ENCODE assay signal across 1 cellular context in the genomic region with DNA sequence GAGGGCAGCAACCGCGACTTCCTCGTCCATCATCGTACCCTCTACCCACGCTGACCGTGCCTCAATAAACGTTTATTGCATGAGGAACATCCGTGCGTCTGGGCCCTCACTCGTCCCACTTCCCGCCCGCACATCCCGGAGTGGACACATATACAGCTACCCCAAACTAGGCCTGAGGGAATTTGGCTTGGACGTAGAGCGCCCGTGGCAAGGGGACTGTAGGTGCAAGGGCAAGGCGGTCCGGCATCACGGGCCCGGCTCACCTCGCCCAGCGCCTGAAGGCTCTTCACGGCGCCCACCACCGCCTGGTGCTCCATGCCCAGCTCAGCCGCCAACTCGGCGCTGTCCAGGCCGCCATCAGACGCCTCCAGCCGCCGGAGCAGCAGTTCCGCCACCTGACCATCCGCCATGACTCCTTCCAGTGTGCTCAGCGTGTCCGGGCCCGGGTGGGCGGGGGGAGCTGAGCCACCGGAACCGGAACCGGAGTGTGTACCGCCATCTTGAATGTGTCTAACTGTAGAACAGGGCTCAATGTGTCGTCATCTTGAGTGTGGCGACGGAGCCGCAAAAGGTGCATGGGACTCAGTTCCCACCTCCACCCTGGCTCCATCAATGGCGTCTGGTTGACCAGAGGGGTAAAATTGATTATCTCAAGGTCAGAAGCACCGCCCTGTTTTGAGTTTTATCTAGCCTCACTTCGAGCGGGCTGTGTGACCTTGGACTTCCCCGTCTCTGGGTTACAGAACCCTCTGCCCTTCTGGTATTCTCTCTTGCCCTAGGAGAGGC.
TF ChIP-seq lines count a peak whose summit lies in the region.

FARSA (minus strand) TSS at position 425 of the 786 bp plus-strand sequence; CDS start at position 410, 15 bp downstream.

TF ChIP-seq in HEK293, 187 proteins besides CTCF, POLR2A, EP300 and RAD21 (continued from another document and continues in another):
- TF ChIP-seq ZBTB11 (tag by site-specific recombination; conservative IDR thresholded peaks at IDR 0.05; ENCODE audit: low read depth) = peak; percentile 92
- no peak for TF ChIP-seq GLI2 (tag by site-specific recombination; IDR thresholded peaks at IDR 0.05; ENCODE audit: borderline replicate concordance, low read depth)
- TF ChIP-seq REST (tag by site-specific recombination; IDR thresholded peaks at IDR 0.05) = peak; percentile 92
- no peak; the same call in 1 of the 2 replicates for TF ChIP-seq ZBTB21 (tag by site-specific recombination; IDR thresholded peaks at IDR 0.05)
- no peak for TF ChIP-seq PRDM1 (tag by site-specific recombination; IDR thresholded peaks at IDR 0.05)
- TF ChIP-seq ZBTB1 (tag by site-specific recombination; IDR thresholded peaks at IDR 0.05) = no peak
- peak; percentile 75; the same call in 1 of the 2 replicates for TF ChIP-seq ZNF660 (tag by site-specific recombination; IDR thresholded peaks at IDR 0.05)
- no peak for TF ChIP-seq ZNF292 (tag by site-specific recombination; IDR thresholded peaks at IDR 0.05; ENCODE audit: borderline replicate concordance, low read depth)
- TF ChIP-seq, protein P1, sequence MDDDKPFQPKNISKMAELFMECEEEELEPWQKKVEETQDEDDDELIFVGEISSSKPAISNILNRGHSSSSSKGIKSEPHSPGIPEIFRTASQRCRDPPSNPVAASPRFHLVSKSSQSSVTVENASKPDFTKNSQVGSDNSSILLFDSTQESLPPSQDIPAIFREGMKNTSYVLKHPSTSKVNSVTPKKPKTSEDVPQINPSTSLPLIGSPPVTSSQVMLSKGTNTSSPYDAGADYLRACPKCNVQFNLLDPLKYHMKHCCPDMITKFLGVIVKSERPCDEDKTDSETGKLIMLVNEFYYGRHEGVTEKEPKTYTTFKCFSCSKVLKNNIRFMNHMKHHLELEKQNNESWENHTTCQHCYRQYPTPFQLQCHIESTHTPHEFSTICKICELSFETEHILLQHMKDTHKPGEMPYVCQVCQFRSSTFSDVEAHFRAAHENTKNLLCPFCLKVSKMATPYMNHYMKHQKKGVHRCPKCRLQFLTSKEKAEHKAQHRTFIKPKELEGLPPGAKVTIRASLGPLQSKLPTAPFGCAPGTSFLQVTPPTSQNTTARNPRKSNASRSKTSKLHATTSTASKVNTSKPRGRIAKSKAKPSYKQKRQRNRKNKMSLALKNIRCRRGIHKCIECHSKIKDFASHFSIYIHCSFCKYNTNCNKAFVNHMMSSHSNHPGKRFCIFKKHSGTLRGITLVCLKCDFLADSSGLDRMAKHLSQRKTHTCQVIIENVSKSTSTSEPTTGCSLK (tag by site-specific recombination; IDR thresholded peaks at IDR 0.05) = no peak
- TF ChIP-seq ZFP69B (tag by site-specific recombination; IDR thresholded peaks at IDR 0.05) = no peak
- peak; percentile 30; the same call in 1 of the 2 replicates for TF ChIP-seq ZNF843 (tag by site-specific recombination; IDR thresholded peaks at IDR 0.05)
- TF ChIP-seq HOXD13 (CRISPR knock-in tag; IDR thresholded peaks at IDR 0.05; ENCODE audit: borderline replicate concordance) = no peak; the same call in 1 of the 2 replicates
- TF ChIP-seq ZNF792 (tag by site-specific recombination; IDR thresholded peaks at IDR 0.05) = no peak
- TF ChIP-seq ZNF266 (tag by site-specific recombination; IDR thresholded peaks at IDR 0.05; ENCODE audit: low read depth) = no peak
- no peak for TF ChIP-seq ZNF785 (tag by site-specific recombination; IDR thresholded peaks at IDR 0.05)
- no peak for TF ChIP-seq ZNF214 (tag by site-specific recombination; IDR thresholded peaks at IDR 0.05; ENCODE audit: borderline replicate concordance)
- no peak for TF ChIP-seq ZNF596 (tag by site-specific recombination; IDR thresholded peaks at IDR 0.05)
- TF ChIP-seq SCRT2 (tag by site-specific recombination; IDR thresholded peaks at IDR 0.05) = 0 out of 2 replicates have a peak, but pooled peaks have one; percentile 13
- no peak for TF ChIP-seq ZNF677 (tag by site-specific recombination; IDR thresholded peaks at IDR 0.05)
- peak; percentile 60 for TF ChIP-seq ZXDB (tag by site-specific recombination; IDR thresholded peaks at IDR 0.05)
- TF ChIP-seq ZNF132 (tag by site-specific recombination; IDR thresholded peaks at IDR 0.05; ENCODE audit: borderline replicate concordance) = no peak
- no peak for TF ChIP-seq ZNF580 (tag by site-specific recombination; IDR thresholded peaks at IDR 0.05)
- no peak for TF ChIP-seq ZNF704 (tag by site-specific recombination; IDR thresholded peaks at IDR 0.05)
- TF ChIP-seq ZNF302 (tag by site-specific recombination; IDR thresholded peaks at IDR 0.05; ENCODE audit: low read depth) = no peak
- TF ChIP-seq ZSCAN30 (tag by site-specific recombination; IDR thresholded peaks at IDR 0.05) = no peak
- no peak for TF ChIP-seq ZNF16 (tag by site-specific recombination; IDR thresholded peaks at IDR 0.05; ENCODE audit: low read depth)
- TF ChIP-seq, protein P2, sequence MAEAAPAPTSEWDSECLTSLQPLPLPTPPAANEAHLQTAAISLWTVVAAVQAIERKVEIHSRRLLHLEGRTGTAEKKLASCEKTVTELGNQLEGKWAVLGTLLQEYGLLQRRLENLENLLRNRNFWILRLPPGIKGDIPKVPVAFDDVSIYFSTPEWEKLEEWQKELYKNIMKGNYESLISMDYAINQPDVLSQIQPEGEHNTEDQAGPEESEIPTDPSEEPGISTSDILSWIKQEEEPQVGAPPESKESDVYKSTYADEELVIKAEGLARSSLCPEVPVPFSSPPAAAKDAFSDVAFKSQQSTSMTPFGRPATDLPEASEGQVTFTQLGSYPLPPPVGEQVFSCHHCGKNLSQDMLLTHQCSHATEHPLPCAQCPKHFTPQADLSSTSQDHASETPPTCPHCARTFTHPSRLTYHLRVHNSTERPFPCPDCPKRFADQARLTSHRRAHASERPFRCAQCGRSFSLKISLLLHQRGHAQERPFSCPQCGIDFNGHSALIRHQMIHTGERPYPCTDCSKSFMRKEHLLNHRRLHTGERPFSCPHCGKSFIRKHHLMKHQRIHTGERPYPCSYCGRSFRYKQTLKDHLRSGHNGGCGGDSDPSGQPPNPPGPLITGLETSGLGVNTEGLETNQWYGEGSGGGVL (tag by site-specific recombination; IDR thresholded peaks at IDR 0.05) = no peak
- TF ChIP-seq ZNF423 (tag by site-specific recombination; IDR thresholded peaks at IDR 0.05) = no peak
- peak; percentile 67 for TF ChIP-seq KLF16 (tag by site-specific recombination; IDR thresholded peaks at IDR 0.05)
- TF ChIP-seq BCL11B (tag by site-specific recombination; IDR thresholded peaks at IDR 0.05; ENCODE audit: low read depth) = no peak
- TF ChIP-seq ZNF560 (tag by site-specific recombination; IDR thresholded peaks at IDR 0.05; ENCODE audit: borderline replicate concordance) = no peak
- TF ChIP-seq, protein P3, sequence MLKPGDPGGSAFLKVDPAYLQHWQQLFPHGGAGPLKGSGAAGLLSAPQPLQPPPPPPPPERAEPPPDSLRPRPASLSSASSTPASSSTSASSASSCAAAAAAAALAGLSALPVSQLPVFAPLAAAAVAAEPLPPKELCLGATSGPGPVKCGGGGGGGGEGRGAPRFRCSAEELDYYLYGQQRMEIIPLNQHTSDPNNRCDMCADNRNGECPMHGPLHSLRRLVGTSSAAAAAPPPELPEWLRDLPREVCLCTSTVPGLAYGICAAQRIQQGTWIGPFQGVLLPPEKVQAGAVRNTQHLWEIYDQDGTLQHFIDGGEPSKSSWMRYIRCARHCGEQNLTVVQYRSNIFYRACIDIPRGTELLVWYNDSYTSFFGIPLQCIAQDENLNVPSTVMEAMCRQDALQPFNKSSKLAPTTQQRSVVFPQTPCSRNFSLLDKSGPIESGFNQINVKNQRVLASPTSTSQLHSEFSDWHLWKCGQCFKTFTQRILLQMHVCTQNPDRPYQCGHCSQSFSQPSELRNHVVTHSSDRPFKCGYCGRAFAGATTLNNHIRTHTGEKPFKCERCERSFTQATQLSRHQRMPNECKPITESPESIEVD (tag by site-specific recombination; IDR thresholded peaks at IDR 0.05) = no peak
- no peak for TF ChIP-seq ZNF670 (tag by site-specific recombination; IDR thresholded peaks at IDR 0.05; ENCODE audit: low read depth)
- no peak; the same call in 1 of the 2 replicates for TF ChIP-seq KLF8 (tag by site-specific recombination; IDR thresholded peaks at IDR 0.05)
- TF ChIP-seq ZBTB7A (tag by site-specific recombination; IDR thresholded peaks at IDR 0.05; ENCODE audit: low read depth) = no peak
- TF ChIP-seq ZNF548 (tag by site-specific recombination; IDR thresholded peaks at IDR 0.05) = no peak
- TF ChIP-seq ZNF664 (tag by site-specific recombination; IDR thresholded peaks at IDR 0.05) = no peak
- TF ChIP-seq, protein P4, sequence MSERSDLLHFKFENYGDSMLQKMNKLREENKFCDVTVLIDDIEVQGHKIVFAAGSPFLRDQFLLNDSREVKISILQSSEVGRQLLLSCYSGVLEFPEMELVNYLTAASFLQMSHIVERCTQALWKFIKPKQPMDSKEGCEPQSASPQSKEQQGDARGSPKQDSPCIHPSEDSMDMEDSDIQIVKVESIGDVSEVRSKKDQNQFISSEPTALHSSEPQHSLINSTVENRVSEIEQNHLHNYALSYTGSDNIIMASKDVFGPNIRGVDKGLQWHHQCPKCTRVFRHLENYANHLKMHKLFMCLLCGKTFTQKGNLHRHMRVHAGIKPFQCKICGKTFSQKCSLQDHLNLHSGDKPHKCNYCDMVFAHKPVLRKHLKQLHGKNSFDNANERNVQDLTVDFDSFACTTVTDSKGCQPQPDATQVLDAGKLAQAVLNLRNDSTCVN (tag by site-specific recombination; optimal IDR thresholded peaks at IDR 0.05) = peak; percentile 35
- TF ChIP-seq ZNF585B (tag by site-specific recombination; IDR thresholded peaks at IDR 0.05) = no peak
- peak; percentile 93; the same call in 1 of the 2 replicates for TF ChIP-seq ZNF501 (tag by site-specific recombination; IDR thresholded peaks at IDR 0.05)
- TF ChIP-seq, protein P5, sequence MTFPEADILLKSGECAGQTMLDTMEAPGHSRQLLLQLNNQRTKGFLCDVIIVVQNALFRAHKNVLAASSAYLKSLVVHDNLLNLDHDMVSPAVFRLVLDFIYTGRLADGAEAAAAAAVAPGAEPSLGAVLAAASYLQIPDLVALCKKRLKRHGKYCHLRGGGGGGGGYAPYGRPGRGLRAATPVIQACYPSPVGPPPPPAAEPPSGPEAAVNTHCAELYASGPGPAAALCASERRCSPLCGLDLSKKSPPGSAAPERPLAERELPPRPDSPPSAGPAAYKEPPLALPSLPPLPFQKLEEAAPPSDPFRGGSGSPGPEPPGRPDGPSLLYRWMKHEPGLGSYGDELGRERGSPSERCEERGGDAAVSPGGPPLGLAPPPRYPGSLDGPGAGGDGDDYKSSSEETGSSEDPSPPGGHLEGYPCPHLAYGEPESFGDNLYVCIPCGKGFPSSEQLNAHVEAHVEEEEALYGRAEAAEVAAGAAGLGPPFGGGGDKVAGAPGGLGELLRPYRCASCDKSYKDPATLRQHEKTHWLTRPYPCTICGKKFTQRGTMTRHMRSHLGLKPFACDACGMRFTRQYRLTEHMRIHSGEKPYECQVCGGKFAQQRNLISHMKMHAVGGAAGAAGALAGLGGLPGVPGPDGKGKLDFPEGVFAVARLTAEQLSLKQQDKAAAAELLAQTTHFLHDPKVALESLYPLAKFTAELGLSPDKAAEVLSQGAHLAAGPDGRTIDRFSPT (tag by site-specific recombination; IDR thresholded peaks at IDR 0.05) = no peak
